Comparison of ENCODE assay signal across 23 cellular contexts in the genomic region with DNA sequence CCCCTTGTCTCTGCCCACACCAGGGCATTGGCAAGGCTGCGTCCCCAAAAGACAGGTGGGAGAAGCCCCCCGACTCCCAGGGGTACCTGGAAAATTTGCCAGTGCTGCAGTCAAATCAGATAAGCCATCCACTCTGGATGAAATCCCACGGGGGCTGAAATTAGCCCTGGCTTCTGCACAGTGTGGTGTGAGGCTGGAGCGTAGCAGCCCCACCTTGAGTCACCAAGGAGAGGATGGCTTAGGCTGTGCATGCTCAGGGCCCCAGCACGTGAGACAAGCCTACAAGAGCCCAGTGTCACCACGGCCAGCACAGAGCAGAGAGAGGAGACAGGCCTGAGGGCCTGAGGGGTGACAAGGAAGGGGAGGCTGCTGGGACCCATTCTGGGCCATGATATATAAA. TPM values are rescaled to one million over a fixed set of nuclear protein-coding genes. Genes with fewer than 3 reads are reported as not detected.
"Had no signal": no experiment of that assay in that cellular context is flagged by ENCODE, and none has a peak within 500 bp of the region (broad histone marks: within the 10 kb centered on the region; RNA-seq: fewer than 3 reads in every experiment).

No MANE protein-coding gene starts in this region.

- H3K4me3 ChIP-seq: heart right ventricle, mucosa of descending colon, neural progenitor cell, pancreas, spleen, testis, tibial nerve, upper lobe of right lung, vagina had no signal

- H3K27me3 Mint-ChIP-seq: stimulated activated naive CD8-positive, alpha-beta T cell treated with anti-CD3 and anti-CD28 coated beads, Interleukin-15, Interleukin-2, amounts not matched to agents 100 ng/mL and 50 ng/mL, for 24 hours had no signal

- DNase-seq: effector memory CD4-positive, alpha-beta T cell; heart right ventricle; hypothalamus; kidney glomerular epithelial cell; mucosa of descending colon; natural killer cell; nucleus accumbens; spleen; stimulated activated CD4-positive, alpha-beta T cell treated with anti-CD3 and anti-CD28 coated beads, Interleukin-15, amount 100 ng/mL, for 24 hours; stimulated activated CD4-positive, alpha-beta T cell treated with anti-CD3 and anti-CD28 coated beads, Interleukin-1b, Interleukin-23, amount 100 ng/mL, for 48 hours; stimulated activated CD4-positive, alpha-beta T cell treated with anti-CD3 and anti-CD28 coated beads, Interleukin-4, amount 100 ng/mL, for 24 hours; testis; upper lobe of right lung had no signal

- H3K36me3 Mint-ChIP-seq: natural killer cell; neural progenitor cell; stimulated activated memory B cell treated with anti-CD40 and anti-IgM and Interleukin-4, amounts not matched to agents 10 μg/mL and 1 μg/mL and 100 μg/mL, for 72 hours had no signal

- H2AFZ ChIP-seq: neural progenitor cell had no signal

- H3K9me3 Mint-ChIP-seq: natural killer cell; neural progenitor cell; stimulated activated memory B cell treated with anti-CD40 and anti-IgM and Interleukin-4, amounts not matched to agents 10 μg/mL and 1 μg/mL and 100 μg/mL, for 72 hours; stimulated activated naive CD8-positive, alpha-beta T cell treated with anti-CD3 and anti-CD28 coated beads, Interleukin-15, Interleukin-2, amounts not matched to agents 100 ng/mL and 50 ng/mL, for 24 hours had no signal

- H3K27me3 ChIP-seq: heart right ventricle, neural progenitor cell, pancreas, spleen, testis, tibial nerve, upper lobe of right lung, vagina had no signal

- H3K4me3 Mint-ChIP-seq: natural killer cell; stimulated activated memory B cell treated with anti-CD40 and anti-IgM and Interleukin-4, amounts not matched to agents 10 μg/mL and 1 μg/mL and 100 μg/mL, for 72 hours; stimulated activated naive CD8-positive, alpha-beta T cell treated with anti-CD3 and anti-CD28 coated beads, Interleukin-15, Interleukin-2, amounts not matched to agents 100 ng/mL and 50 ng/mL, for 24 hours had no signal

- H3K4me2 ChIP-seq: neural progenitor cell had no signal

- ATAC-seq: esophagus mucosa; mucosa of descending colon; natural killer cell; pancreas; sciatic nerve; stimulated activated memory B cell treated with anti-CD40 and anti-IgM and Interleukin-4, amounts not matched to agents 10 μg/mL and 1 μg/mL and 100 μg/mL, for 72 hours; upper lobe of right lung had no signal

- H3K27ac Mint-ChIP-seq: natural killer cell; progenitor cell of endocrine pancreas; stimulated activated memory B cell treated with anti-CD40 and anti-IgM and Interleukin-4, amounts not matched to agents 10 μg/mL and 1 μg/mL and 100 μg/mL, for 72 hours; stimulated activated naive CD8-positive, alpha-beta T cell treated with anti-CD3 and anti-CD28 coated beads, Interleukin-15, Interleukin-2, amounts not matched to agents 100 ng/mL and 50 ng/mL, for 24 hours had no signal

- H3K4me1 ChIP-seq: neural progenitor cell, pancreas, upper lobe of right lung had no signal

- H3K9ac ChIP-seq: neural progenitor cell had no signal

- H3K27ac ChIP-seq: neural progenitor cell, pancreas, spleen, testis, tibial nerve, upper lobe of right lung, vagina had no signal

RNA-seq across cellular contexts. Expression of gene FERMT3, which starts 48.5 kb away (rescaled TPM):
- total RNA-seq: renal cortical epithelial cell had no signal
